In the genomic region with DNA sequence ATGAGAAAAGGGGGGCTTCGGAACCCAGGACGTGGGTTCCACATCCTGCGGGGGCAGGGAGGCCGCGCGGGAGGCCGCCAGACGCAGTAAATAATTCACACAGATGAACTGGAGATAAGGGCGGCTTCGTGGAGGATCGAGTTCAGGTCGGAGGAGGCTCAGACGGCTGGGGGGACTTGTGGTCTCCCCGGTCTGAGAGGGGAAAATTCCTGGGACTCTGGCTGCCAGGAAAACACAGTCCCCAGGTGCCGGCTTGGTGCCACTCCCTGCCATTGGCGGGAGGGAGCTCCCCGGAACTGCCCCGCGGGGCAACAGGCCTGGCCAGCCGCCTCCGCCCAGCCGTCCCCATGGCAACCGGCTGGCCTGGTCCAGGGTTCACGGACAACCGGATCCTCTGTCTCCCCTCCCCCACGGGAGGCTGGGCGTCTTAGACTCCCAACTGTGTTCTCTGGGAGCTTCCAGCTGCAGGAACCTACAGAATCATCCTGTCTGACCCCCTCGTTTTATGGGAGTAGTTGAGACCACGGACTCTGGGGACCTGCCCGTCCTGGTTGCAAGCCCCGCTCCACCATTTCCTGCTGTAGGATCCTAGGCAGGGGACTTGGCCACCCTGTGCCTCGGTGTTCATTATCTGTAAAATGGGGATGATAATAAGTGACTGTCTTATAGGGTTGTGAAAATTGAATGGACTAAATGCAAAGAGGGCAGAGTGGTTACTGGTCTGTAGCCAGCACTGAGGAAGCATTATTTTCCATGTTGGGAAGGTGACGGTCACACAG, we compare ENCODE assay signal across 1 cellular context.
A peak's percentile ranks its signal among the peaks of the same experiment; 100 is the strongest.
TF ChIP-seq lines count a peak whose summit lies in the region.

No MANE protein-coding gene starts in this region.

TF ChIP-seq in HepG2, 621 proteins besides CTCF, POLR2A, EP300 and RAD21 (continued from another document and continues in another):
- TF ChIP-seq ZNF761 (CRISPR knock-in tag; conservative IDR thresholded peaks at IDR 0.05) (0 out of 2 replicates have a peak, but pooled peaks have one; percentile 74), ZNF34 (CRISPR knock-in tag; IDR thresholded peaks at IDR 0.05; ENCODE audit: borderline replicate concordance) (no peak), LCORL (IDR thresholded peaks at IDR 0.05) (no peak), LCORL (CRISPR knock-in tag; IDR thresholded peaks at IDR 0.05) (peak; percentile 95), AKAP8 (CRISPR knock-in tag; IDR thresholded peaks at IDR 0.05) (peak; percentile 55; the same call in 1 of the 2 replicates), RBAK (CRISPR knock-in tag; IDR thresholded peaks at IDR 0.05) (0 out of 2 replicates have a peak, but pooled peaks have one; percentile 18), FLYWCH1 (CRISPR knock-in tag; IDR thresholded peaks at IDR 0.05) (no peak), ZNF615 (CRISPR knock-in tag; IDR thresholded peaks at IDR 0.05; ENCODE audit: borderline replicate concordance) (no peak), ZNF3 (CRISPR knock-in tag; IDR thresholded peaks at IDR 0.05) (peak; percentile 72; the same call in 1 of the 2 replicates), CBX1 (IDR thresholded peaks at IDR 0.05; ENCODE audit: low read depth) (peak; percentile 67), KMT2B (CRISPR knock-in tag; IDR thresholded peaks at IDR 0.05) (peak; percentile 44; the same call in 1 of the 2 replicates), ZNF879 (CRISPR knock-in tag; IDR thresholded peaks at IDR 0.05) (no peak), ZNF660 (CRISPR knock-in tag; IDR thresholded peaks at IDR 0.05; ENCODE audit: borderline replicate concordance, low read depth) (no peak), SKI (IDR thresholded peaks at IDR 0.05; ENCODE audit: partially characterized antibody) (peak; percentile 84), ZNF337 (CRISPR knock-in tag; IDR thresholded peaks at IDR 0.05; ENCODE audit: borderline replicate concordance, low read depth) (no peak), ZNF670 (CRISPR knock-in tag; IDR thresholded peaks at IDR 0.05; ENCODE audit: borderline replicate concordance) (peak; percentile 94; the same call in 1 of the 2 replicates), ZBTB38 (CRISPR knock-in tag; IDR thresholded peaks at IDR 0.05) (peak; percentile 59; the same call in 1 of the 2 replicates), ZNF562 (CRISPR knock-in tag; IDR thresholded peaks at IDR 0.05; ENCODE audit: borderline replicate concordance) (no peak), RARG (CRISPR knock-in tag; IDR thresholded peaks at IDR 0.05; ENCODE audit: low read depth) (no peak), ZNF331 (CRISPR knock-in tag; IDR thresholded peaks at IDR 0.05) (peak; percentile 71; the same call in 1 of the 2 replicates), TCF7L2 (IDR thresholded peaks at IDR 0.05; ENCODE audit: low read depth, low read length) (no peak), ZNF33B (CRISPR knock-in tag; IDR thresholded peaks at IDR 0.05) (no peak; the same call in 1 of the 2 replicates), HMG20B (CRISPR knock-in tag; conservative IDR thresholded peaks at IDR 0.05) (no peak; the same call in 1 of the 2 replicates), TBL1XR1 (IDR thresholded peaks at IDR 0.05; ENCODE audit: borderline replicate concordance, low read length, partially characterized antibody) (peak; percentile 56), NONO (IDR thresholded peaks at IDR 0.05) (no peak), NONO (CRISPR knock-in tag; conservative IDR thresholded peaks at IDR 0.05) (peak; percentile 91; the same call in 1 of the 2 replicates), TOPORS (CRISPR knock-in tag; IDR thresholded peaks at IDR 0.05) (0 out of 2 replicates have a peak, but pooled peaks have one; percentile 43), RARA (CRISPR knock-in tag; IDR thresholded peaks at IDR 0.05) (peak; percentile 91), ZMAT3 (CRISPR knock-in tag; conservative IDR thresholded peaks at IDR 0.05) (peak; percentile 81), ZBTB3 (CRISPR knock-in tag; IDR thresholded peaks at IDR 0.05; ENCODE audit: borderline replicate concordance, low read depth) (no peak), ZNF614 (CRISPR knock-in tag; IDR thresholded peaks at IDR 0.05; ENCODE audit: borderline replicate concordance) (peak; percentile 79; the same call in 1 of the 2 replicates), SIX4 (CRISPR knock-in tag; IDR thresholded peaks at IDR 0.05) (peak; percentile 77), FOXA1 (IDR thresholded peaks at IDR 0.05) (no peak), FOXA1 (CRISPR knock-in tag; IDR thresholded peaks at IDR 0.05) (peak; percentile 29), ZFP37 (CRISPR knock-in tag; IDR thresholded peaks at IDR 0.05; ENCODE audit: borderline replicate concordance) (0 out of 2 replicates have a peak, but pooled peaks have one; percentile 36), SATB2 (CRISPR knock-in tag; IDR thresholded peaks at IDR 0.05) (no peak)
- TF ChIP-seq, protein P1, sequence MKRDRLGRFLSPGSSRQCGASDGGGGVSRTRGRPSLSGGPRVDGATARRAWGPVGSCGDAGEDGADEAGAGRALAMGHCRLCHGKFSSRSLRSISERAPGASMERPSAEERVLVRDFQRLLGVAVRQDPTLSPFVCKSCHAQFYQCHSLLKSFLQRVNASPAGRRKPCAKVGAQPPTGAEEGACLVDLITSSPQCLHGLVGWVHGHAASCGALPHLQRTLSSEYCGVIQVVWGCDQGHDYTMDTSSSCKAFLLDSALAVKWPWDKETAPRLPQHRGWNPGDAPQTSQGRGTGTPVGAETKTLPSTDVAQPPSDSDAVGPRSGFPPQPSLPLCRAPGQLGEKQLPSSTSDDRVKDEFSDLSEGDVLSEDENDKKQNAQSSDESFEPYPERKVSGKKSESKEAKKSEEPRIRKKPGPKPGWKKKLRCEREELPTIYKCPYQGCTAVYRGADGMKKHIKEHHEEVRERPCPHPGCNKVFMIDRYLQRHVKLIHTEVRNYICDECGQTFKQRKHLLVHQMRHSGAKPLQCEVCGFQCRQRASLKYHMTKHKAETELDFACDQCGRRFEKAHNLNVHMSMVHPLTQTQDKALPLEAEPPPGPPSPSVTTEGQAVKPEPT (CRISPR knock-in tag; IDR thresholded peaks at IDR 0.05; ENCODE audit: low read depth), result 0 out of 2 replicates have a peak, but pooled peaks have one; percentile 54
- TF ChIP-seq, protein P2, sequence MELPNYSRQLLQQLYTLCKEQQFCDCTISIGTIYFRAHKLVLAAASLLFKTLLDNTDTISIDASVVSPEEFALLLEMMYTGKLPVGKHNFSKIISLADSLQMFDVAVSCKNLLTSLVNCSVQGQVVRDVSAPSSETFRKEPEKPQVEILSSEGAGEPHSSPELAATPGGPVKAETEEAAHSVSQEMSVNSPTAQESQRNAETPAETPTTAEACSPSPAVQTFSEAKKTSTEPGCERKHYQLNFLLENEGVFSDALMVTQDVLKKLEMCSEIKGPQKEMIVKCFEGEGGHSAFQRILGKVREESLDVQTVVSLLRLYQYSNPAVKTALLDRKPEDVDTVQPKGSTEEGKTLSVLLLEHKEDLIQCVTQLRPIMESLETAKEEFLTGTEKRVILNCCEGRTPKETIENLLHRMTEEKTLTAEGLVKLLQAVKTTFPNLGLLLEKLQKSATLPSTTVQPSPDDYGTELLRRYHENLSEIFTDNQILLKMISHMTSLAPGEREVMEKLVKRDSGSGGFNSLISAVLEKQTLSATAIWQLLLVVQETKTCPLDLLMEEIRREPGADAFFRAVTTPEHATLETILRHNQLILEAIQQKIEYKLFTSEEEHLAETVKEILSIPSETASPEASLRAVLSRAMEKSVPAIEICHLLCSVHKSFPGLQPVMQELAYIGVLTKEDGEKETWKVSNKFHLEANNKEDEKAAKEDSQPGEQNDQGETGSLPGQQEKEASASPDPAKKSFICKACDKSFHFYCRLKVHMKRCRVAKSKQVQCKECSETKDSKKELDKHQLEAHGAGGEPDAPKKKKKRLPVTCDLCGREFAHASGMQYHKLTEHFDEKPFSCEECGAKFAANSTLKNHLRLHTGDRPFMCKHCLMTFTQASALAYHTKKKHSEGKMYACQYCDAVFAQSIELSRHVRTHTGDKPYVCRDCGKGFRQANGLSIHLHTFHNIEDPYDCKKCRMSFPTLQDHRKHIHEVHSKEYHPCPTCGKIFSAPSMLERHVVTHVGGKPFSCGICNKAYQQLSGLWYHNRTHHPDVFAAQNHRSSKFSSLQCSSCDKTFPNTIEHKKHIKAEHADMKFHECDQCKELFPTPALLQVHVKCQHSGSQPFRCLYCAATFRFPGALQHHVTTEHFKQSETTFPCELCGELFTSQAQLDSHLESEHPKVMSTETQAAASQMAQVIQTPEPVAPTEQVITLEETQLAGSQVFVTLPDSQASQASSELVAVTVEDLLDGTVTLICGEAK (IDR thresholded peaks at IDR 0.05), result no peak
- TF ChIP-seq, protein P2 (CRISPR knock-in tag; IDR thresholded peaks at IDR 0.05), result no peak; the same call in 1 of the 2 replicates
- TF ChIP-seq, protein P3, sequence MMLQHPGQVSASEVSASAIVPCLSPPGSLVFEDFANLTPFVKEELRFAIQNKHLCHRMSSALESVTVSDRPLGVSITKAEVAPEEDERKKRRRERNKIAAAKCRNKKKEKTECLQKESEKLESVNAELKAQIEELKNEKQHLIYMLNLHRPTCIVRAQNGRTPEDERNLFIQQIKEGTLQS (CRISPR knock-in tag; IDR thresholded peaks at IDR 0.05), result peak; percentile 6; the same call in 1 of the 2 replicates
- TF ChIP-seq, protein P4, sequence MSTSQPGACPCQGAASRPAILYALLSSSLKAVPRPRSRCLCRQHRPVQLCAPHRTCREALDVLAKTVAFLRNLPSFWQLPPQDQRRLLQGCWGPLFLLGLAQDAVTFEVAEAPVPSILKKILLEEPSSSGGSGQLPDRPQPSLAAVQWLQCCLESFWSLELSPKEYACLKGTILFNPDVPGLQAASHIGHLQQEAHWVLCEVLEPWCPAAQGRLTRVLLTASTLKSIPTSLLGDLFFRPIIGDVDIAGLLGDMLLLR (CRISPR knock-in tag; IDR thresholded peaks at IDR 0.05), result peak; percentile 50; the same call in 1 of the 2 replicates
- TF ChIP-seq, protein P5, sequence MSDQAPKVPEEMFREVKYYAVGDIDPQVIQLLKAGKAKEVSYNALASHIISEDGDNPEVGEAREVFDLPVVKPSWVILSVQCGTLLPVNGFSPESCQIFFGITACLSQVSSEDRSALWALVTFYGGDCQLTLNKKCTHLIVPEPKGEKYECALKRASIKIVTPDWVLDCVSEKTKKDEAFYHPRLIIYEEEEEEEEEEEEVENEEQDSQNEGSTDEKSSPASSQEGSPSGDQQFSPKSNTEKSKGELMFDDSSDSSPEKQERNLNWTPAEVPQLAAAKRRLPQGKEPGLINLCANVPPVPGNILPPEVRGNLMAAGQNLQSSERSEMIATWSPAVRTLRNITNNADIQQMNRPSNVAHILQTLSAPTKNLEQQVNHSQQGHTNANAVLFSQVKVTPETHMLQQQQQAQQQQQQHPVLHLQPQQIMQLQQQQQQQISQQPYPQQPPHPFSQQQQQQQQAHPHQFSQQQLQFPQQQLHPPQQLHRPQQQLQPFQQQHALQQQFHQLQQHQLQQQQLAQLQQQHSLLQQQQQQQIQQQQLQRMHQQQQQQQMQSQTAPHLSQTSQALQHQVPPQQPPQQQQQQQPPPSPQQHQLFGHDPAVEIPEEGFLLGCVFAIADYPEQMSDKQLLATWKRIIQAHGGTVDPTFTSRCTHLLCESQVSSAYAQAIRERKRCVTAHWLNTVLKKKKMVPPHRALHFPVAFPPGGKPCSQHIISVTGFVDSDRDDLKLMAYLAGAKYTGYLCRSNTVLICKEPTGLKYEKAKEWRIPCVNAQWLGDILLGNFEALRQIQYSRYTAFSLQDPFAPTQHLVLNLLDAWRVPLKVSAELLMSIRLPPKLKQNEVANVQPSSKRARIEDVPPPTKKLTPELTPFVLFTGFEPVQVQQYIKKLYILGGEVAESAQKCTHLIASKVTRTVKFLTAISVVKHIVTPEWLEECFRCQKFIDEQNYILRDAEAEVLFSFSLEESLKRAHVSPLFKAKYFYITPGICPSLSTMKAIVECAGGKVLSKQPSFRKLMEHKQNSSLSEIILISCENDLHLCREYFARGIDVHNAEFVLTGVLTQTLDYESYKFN (CRISPR knock-in tag; conservative IDR thresholded peaks at IDR 0.05), result peak; percentile 100
- TF ChIP-seq, protein P6, sequence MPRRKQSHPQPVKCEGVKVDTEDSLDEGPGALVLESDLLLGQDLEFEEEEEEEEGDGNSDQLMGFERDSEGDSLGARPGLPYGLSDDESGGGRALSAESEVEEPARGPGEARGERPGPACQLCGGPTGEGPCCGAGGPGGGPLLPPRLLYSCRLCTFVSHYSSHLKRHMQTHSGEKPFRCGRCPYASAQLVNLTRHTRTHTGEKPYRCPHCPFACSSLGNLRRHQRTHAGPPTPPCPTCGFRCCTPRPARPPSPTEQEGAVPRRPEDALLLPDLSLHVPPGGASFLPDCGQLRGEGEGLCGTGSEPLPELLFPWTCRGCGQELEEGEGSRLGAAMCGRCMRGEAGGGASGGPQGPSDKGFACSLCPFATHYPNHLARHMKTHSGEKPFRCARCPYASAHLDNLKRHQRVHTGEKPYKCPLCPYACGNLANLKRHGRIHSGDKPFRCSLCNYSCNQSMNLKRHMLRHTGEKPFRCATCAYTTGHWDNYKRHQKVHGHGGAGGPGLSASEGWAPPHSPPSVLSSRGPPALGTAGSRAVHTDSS (CRISPR knock-in tag; conservative IDR thresholded peaks at IDR 0.05), result 0 out of 2 replicates have a peak, but pooled peaks have one; percentile 50
